30 cellular contexts compared by ENCODE assay signal in genomic region chr1:214544791-214545190, GRCh38.
"Had no signal": no experiment of that assay in that cellular context is flagged by ENCODE, and none has a peak within 500 bp of the region (broad histone marks: within the 10 kb centered on the region; RNA-seq: fewer than 3 reads in every experiment).

No MANE protein-coding gene starts in this region.

- H3K27ac Mint-ChIP-seq: activated CD4-positive, alpha-beta memory T cell treated with anti-CD3 and anti-CD28 coated beads for 36 hours; activated CD4-positive, alpha-beta T cell treated with anti-CD3 and anti-CD28 coated beads, Interleukin-2, amount 10 ng/mL, durations not matched to agents 24 days and 14 days; activated naive CD4-positive, alpha-beta T cell treated with anti-CD3 and anti-CD28 coated beads, Interleukin-2, amount 50 U/mL, for 24 hours; activated T-helper 17 cell treated with anti-CD3 and anti-CD28 coated beads, Interleukin-2, amount 50 U/mL, for 72 hours; brain; effector memory CD8-positive, alpha-beta T cell; immature natural killer cell; naive B cell; T-helper 1 cell treated with Interleukin-12 subunit alpha and Interleukin-12 subunit beta and Interleukin-4 antibody, amounts not matched to agents 30 μg/mL and 1 μg/mL, for 36 hours had no signal

- H3K9me3 Mint-ChIP-seq: activated CD4-positive, alpha-beta memory T cell treated with anti-CD3 and anti-CD28 coated beads for 36 hours; activated CD4-positive, alpha-beta T cell treated with anti-CD3 and anti-CD28 coated beads, Interleukin-2, amount 10 ng/mL, durations not matched to agents 24 days and 14 days; activated naive CD4-positive, alpha-beta T cell treated with anti-CD3 and anti-CD28 coated beads, Interleukin-2, amount 50 U/mL, for 24 hours; activated T-cell treated with anti-CD3 and anti-CD28 coated beads, Interleukin-2, amount 50 U/mL, for 4 hours; activated T-helper 17 cell treated with anti-CD3 and anti-CD28 coated beads, Interleukin-2, amount 50 U/mL, for 72 hours; effector memory CD8-positive, alpha-beta T cell; naive B cell; T-helper 1 cell treated with Interleukin-12 subunit alpha and Interleukin-12 subunit beta and Interleukin-4 antibody, amounts not matched to agents 30 μg/mL and 1 μg/mL, for 36 hours had no signal

- H3K4me3 Mint-ChIP-seq: activated CD4-positive, alpha-beta memory T cell treated with anti-CD3 and anti-CD28 coated beads for 36 hours; activated CD4-positive, alpha-beta T cell treated with anti-CD3 and anti-CD28 coated beads, Interleukin-2, amount 10 ng/mL, durations not matched to agents 24 days and 14 days; activated naive CD4-positive, alpha-beta T cell treated with anti-CD3 and anti-CD28 coated beads, Interleukin-2, amount 50 U/mL, for 24 hours; activated T-cell treated with anti-CD3 and anti-CD28 coated beads, Interleukin-2, amount 50 U/mL, for 4 hours; activated T-helper 17 cell treated with anti-CD3 and anti-CD28 coated beads, Interleukin-2, amount 50 U/mL, for 72 hours; effector memory CD8-positive, alpha-beta T cell; immature natural killer cell; T-helper 1 cell treated with Interleukin-12 subunit alpha and Interleukin-12 subunit beta and Interleukin-4 antibody, amounts not matched to agents 30 μg/mL and 1 μg/mL, for 36 hours had no signal

- FAIRE-seq: endothelial cell of umbilical vein, kidney, urothelium cell line had no signal

- H3K4me3 ChIP-seq: ascending aorta, coronary artery, heart left ventricle, testis, transverse colon had no signal

- H3K27ac ChIP-seq: ascending aorta, coronary artery, heart left ventricle, testis, transverse colon, WERI-Rb-1 had no signal

- H3K36me3 ChIP-seq: ascending aorta, heart left ventricle, transverse colon, WERI-Rb-1 had no signal

- H3K27me3 ChIP-seq: ascending aorta, testis, transverse colon had no signal

- H3K4me1 Mint-ChIP-seq: activated naive CD4-positive, alpha-beta T cell treated with anti-CD3 and anti-CD28 coated beads, Interleukin-2, amount 50 U/mL, for 24 hours; activated T-helper 17 cell treated with anti-CD3 and anti-CD28 coated beads, Interleukin-2, amount 50 U/mL, for 72 hours; immature natural killer cell; naive B cell had no signal

- DNase-seq: activated CD4-positive, alpha-beta memory T cell treated with anti-CD3 and anti-CD28 coated beads for 36 hours; activated CD4-positive, alpha-beta T cell treated with anti-CD3 and anti-CD28 coated beads, Interleukin-2, amount 10 ng/mL, durations not matched to agents 24 days and 14 days; activated CD4-positive, CD25-positive, alpha-beta regulatory T cell treated with anti-CD3 and anti-CD28 coated beads, Interleukin-2, amount 50 U/mL, for 72 hours; activated T-cell treated with anti-CD3 and anti-CD28 coated beads, Interleukin-2, amount 50 U/mL, for 4 hours; effector memory CD8-positive, alpha-beta T cell; heart left ventricle; hypothalamus; immature natural killer cell; kidney; left colon; mammary epithelial cell; naive B cell; occipital lobe; posterior cingulate gyrus; right cardiac atrium; stimulated activated CD4-positive, alpha-beta T cell treated with anti-CD3 and anti-CD28 coated beads, Interleukin-15, amount 100 ng/mL, for 24 hours; stimulated activated CD4-positive, alpha-beta T cell treated with anti-CD3 and anti-CD28 coated beads, Interleukin-2, amount 100 ng/mL, for 24 hours; stimulated activated naive CD4-positive, alpha-beta T cell treated with Interleukin-2 at 50 U/mL for 16 hours; T1000; testis; transverse colon; WERI-Rb-1 had no signal

- H3K36me3 Mint-ChIP-seq: activated CD4-positive, alpha-beta memory T cell treated with anti-CD3 and anti-CD28 coated beads for 36 hours; activated naive CD4-positive, alpha-beta T cell treated with anti-CD3 and anti-CD28 coated beads, Interleukin-2, amount 50 U/mL, for 24 hours; brain; immature natural killer cell; naive B cell had no signal

- ATAC-seq: activated T-cell treated with anti-CD3 and anti-CD28 coated beads, Interleukin-2, amount 50 U/mL, for 4 hours; activated T-helper 17 cell treated with anti-CD3 and anti-CD28 coated beads, Interleukin-2, amount 50 U/mL, for 72 hours; effector memory CD8-positive, alpha-beta T cell; heart left ventricle; left colon; right cardiac atrium had no signal

- H3K9me3 ChIP-seq: ascending aorta, heart left ventricle, testis, transverse colon had no signal
